Comparison of ENCODE assay signal across 8 cellular contexts in genomic region chr12:51048601-51049369, GRCh38. TPM values are rescaled to one million over a fixed set of nuclear protein-coding genes. Genes with fewer than 3 reads are reported as not detected.
DNase-seq lines count a peak whose midpoint lies in the region; ATAC-seq and TF ChIP-seq lines count a peak whose summit lies in the region.

No MANE protein-coding gene starts in this region.

- no peaks in the 10 kb centered on the region for H3K9me3 ChIP-seq in CD4-positive, CD25-positive, alpha-beta regulatory T cell (ENCODE audit: control insufficient read depth in 2 of 2, low read length in 2 of 2)
- H3K9me3 ChIP-seq in Loucy (ENCODE audit: insufficient read depth, low read depth, low read length) (no peaks in the 10 kb centered on the region), breast epithelium (no peaks in the 10 kb centered on the region)

- no peaks in the 10 kb centered on the region for H3K9me2 ChIP-seq in Loucy (replicated peaks; ENCODE audit: low read depth, low read length)

- peak overlapping the region; percentile 93 for H3K4me2 ChIP-seq in Loucy (ENCODE audit: low read depth, low read length, poor library complexity, severe bottlenecking)

- peak overlapping the region; percentile 95 for H2AFZ ChIP-seq in Loucy (ENCODE audit: low read length)

- DNase-seq in CD4-positive, CD25-positive, alpha-beta regulatory T cell, result peak in 2 of 3 donors; percentile 8 to 21
- no peak for DNase-seq in breast epithelium (ENCODE audit: low spot score in 2 of 2)
- DNase-seq in lung microvascular endothelial cell (ENCODE audit: low read depth in 2 of 2), result peak; percentile 41 to 69
- DNase-seq in mucosa of gallbladder (ENCODE audit: low spot score), result no peak
- no peak for DNase-seq in cerebellar nuclear complex (lab: John Stamatoyannopoulos, UW)
- DNase-seq in NCI-H2081 treated with DMSO at 0.1 percent for 48 hours (lab: John Stamatoyannopoulos, UW), result no peak

- no peaks in the 10 kb centered on the region for H4K20me1 ChIP-seq in Loucy (ENCODE audit: insufficient read depth, low read length, poor library complexity, severe bottlenecking)

- no peak for ATAC-seq in CD4-positive, CD25-positive, alpha-beta regulatory T cell (ENCODE audit: low read depth in 2 of 2)

- H3F3A ChIP-seq in Loucy (ENCODE audit: low read depth), result peaks cover 3% of the 10 kb centered on the region; the same call in 1 of the 2 replicates

- no peaks in the 10 kb centered on the region for H3K27me3 ChIP-seq in CD4-positive, CD25-positive, alpha-beta regulatory T cell (ENCODE audit: control insufficient read depth, insufficient read depth, low read length)
- H3K27me3 ChIP-seq in Loucy (ENCODE audit: insufficient read depth, low read length, poor library complexity, severe bottlenecking) (no peaks in the 10 kb centered on the region), breast epithelium (no peaks in the 10 kb centered on the region)

- H3K36me3 Mint-ChIP-seq in CD4-positive, CD25-positive, alpha-beta regulatory T cell, result peaks cover 12% of the 10 kb centered on the region

- peaks cover 25% of the 10 kb centered on the region for H3K4me1 ChIP-seq in CD4-positive, CD25-positive, alpha-beta regulatory T cell (ENCODE audit: control insufficient read depth, insufficient read depth, low read length, poor library complexity, severe bottlenecking)
- peaks cover 23% of the 10 kb centered on the region for H3K4me1 ChIP-seq in Loucy (ENCODE audit: insufficient read depth, low read length, poor library complexity, severe bottlenecking)
- peaks cover 5 to 8% of the 10 kb centered on the region in 2 donors for H3K4me1 ChIP-seq in breast epithelium
- H3K4me1 ChIP-seq in urinary bladder (ENCODE audit: insufficient read depth), result no peaks in the 10 kb centered on the region

- peaks cover 16% of the 10 kb centered on the region for H3K36me3 ChIP-seq in CD4-positive, CD25-positive, alpha-beta regulatory T cell (ENCODE audit: control insufficient read depth, insufficient read depth, low read length)
- H3K36me3 ChIP-seq in Loucy (ENCODE audit: insufficient read depth, low read length) (no peaks in the 10 kb centered on the region), breast epithelium (no peaks in the 10 kb centered on the region), urinary bladder (ENCODE audit: insufficient read depth) (no peaks in the 10 kb centered on the region)

- TF ChIP-seq POLR2A in breast epithelium (IDR thresholded peaks at IDR 0.05), result no peak

- WGBS in urinary bladder, result 30% methylated on average over 18 of the region's 18 CpGs

- intact Hi-C loops in breast epithelium (cut with DNase I; ENCODE audit: low total_unique reads), result no loop called here

- H3K4me3 ChIP-seq in CD4-positive, CD25-positive, alpha-beta regulatory T cell (ENCODE audit: low read depth, low read length), result peak overlapping the region; percentile 88
- peak overlapping the region; percentile 89 for H3K4me3 ChIP-seq in Loucy (ENCODE audit: low read length, poor library complexity, severe bottlenecking)
- H3K4me3 ChIP-seq in breast epithelium, result peak overlapping the region; percentile 69 to 85 (median 73)
- H3K4me3 ChIP-seq in urinary bladder (ENCODE audit: low read depth, low read length), result peak overlapping the region; percentile 63

- H3K27me3 Mint-ChIP-seq in CD4-positive, CD25-positive, alpha-beta regulatory T cell, result peaks cover 6% of the 10 kb centered on the region

- peaks cover 16 to 41% (median 32%) of the 10 kb centered on the region in 4 donors for H3K4me1 Mint-ChIP-seq in CD4-positive, CD25-positive, alpha-beta regulatory T cell

- peaks cover 30% of the 10 kb centered on the region for H3K79me2 ChIP-seq in Loucy (ENCODE audit: insufficient read depth, low read length)

- peak overlapping the region; percentile 85 for H3K9ac ChIP-seq in Loucy (ENCODE audit: low read depth, low read length, poor library complexity, severe bottlenecking)

- peak overlapping the region; percentile 90 to 98 (median 95) for H3K4me3 Mint-ChIP-seq in CD4-positive, CD25-positive, alpha-beta regulatory T cell

- peak overlapping the region; percentile 94 for H3K27ac ChIP-seq in CD4-positive, CD25-positive, alpha-beta regulatory T cell (ENCODE audit: insufficient read depth, low read length, poor library complexity, severe bottlenecking)
- H3K27ac ChIP-seq in breast epithelium (peak overlapping the region; percentile 95 to 96), urinary bladder (ENCODE audit: low read depth) (peak overlapping the region; percentile 63)

- peak overlapping the region; percentile 97 to 99 (median 97) for H3K27ac Mint-ChIP-seq in CD4-positive, CD25-positive, alpha-beta regulatory T cell

- TF ChIP-seq CTCF in Loucy (conservative IDR thresholded peaks at IDR 0.05; ENCODE audit: low read length) (no peak), breast epithelium (IDR thresholded peaks at IDR 0.05) (no peak)

- no peaks in the 10 kb centered on the region for H3K9me3 Mint-ChIP-seq in CD4-positive, CD25-positive, alpha-beta regulatory T cell

RNA-seq across cellular contexts. Expression of gene LETMD1, which starts 0.7 kb away (rescaled TPM):
- total RNA-seq in CD4-positive, CD25-positive, alpha-beta regulatory T cell, result 55.9 TPM
- polyA plus RNA-seq in CD4-positive, CD25-positive, alpha-beta regulatory T cell, result 10 to 100 TPM; 25.3 to 42.8 (median 35.9) TPM
- total RNA-seq in breast epithelium (10 to 100 TPM; 63.6 to 92.0 (median 82.1) TPM), lung microvascular endothelial cell (20.8 and 27.7 TPM in 2 replicates), urinary bladder (61.4 TPM), mucosa of gallbladder (64.0 TPM)
- polyA plus RNA-seq in urinary bladder, result 63.3 TPM

RNA-seq across cellular contexts. Expression of gene SLC11A2, which starts 22.6 kb away (rescaled TPM):
- total RNA-seq in CD4-positive, CD25-positive, alpha-beta regulatory T cell, result 54.3 TPM
- 10 to 100 TPM in 3 of 4 donors, 1 to 10 TPM in 1; 7.2 to 18.0 (median 14.0) TPM for polyA plus RNA-seq in CD4-positive, CD25-positive, alpha-beta regulatory T cell
- total RNA-seq in breast epithelium (100 to 1,000 TPM in 1 of 3 donors, 10 to 100 TPM in 2; 52.2 to 103 (median 91.0) TPM), lung microvascular endothelial cell (35.7 and 39.7 TPM in 2 replicates), urinary bladder (78.3 TPM), mucosa of gallbladder (56.1 TPM)
- 21.5 TPM for polyA plus RNA-seq in urinary bladder

RNA-seq across cellular contexts. Expression of gene CSRNP2, which starts 34.6 kb away (rescaled TPM):
- total RNA-seq in CD4-positive, CD25-positive, alpha-beta regulatory T cell, result 32.8 TPM
- 1 to 10 TPM; 1.7 to 5.7 (median 4.0) TPM for polyA plus RNA-seq in CD4-positive, CD25-positive, alpha-beta regulatory T cell
- total RNA-seq in breast epithelium (10 to 100 TPM; 20.2 to 37.3 (median 35.7) TPM), lung microvascular endothelial cell (11.1 and 22.0 TPM in 2 replicates), urinary bladder (22.6 TPM), mucosa of gallbladder (32.5 TPM)
- polyA plus RNA-seq in urinary bladder, result 15.7 TPM

Comparison
In these comparisons a context has a peak if more than half of its experiments do, and no peak if none do; other contexts are left out.
1. DNase-seq: peak in CD4-positive, CD25-positive, alpha-beta regulatory T cell (2 of 3) and lung microvascular endothelial cell (2 of 2); none in breast epithelium (0 of 2), mucosa of gallbladder (single experiment), cerebellar nuclear complex (0 of 2) and NCI-H2081 treated with DMSO at 0.1 percent for 48 hours (single experiment).
2. Peak in every context shown above with its lines, with median percentiles within 50 percentile points of each other: H3K27ac ChIP-seq and H3K4me3 ChIP-seq.